ENCODE assay signal across 8 cellular contexts in genomic region chr20:43513298-43514061, GRCh38. TPM values are rescaled to one million over a fixed set of nuclear protein-coding genes. Genes with fewer than 3 reads are reported as not detected.
DNase-seq lines count a peak whose midpoint lies in the region; ATAC-seq and TF ChIP-seq lines count a peak whose summit lies in the region.

No MANE protein-coding gene starts in this region.

- H3K9ac ChIP-seq in PC-3 (ENCODE audit: low read length), result peak overlapping the region; percentile 64

- TF ChIP-seq CTCF in PC-3 (conservative IDR thresholded peaks at IDR 0.05; ENCODE audit: low read depth, low read length) (no peak), fibroblast of villous mesenchyme (IDR thresholded peaks at IDR 0.05; ENCODE audit: insufficient read depth, low read depth, low read length) (no peak)

- H3K27me3 ChIP-seq in PC-3 (ENCODE audit: low read length), result no peaks in the 10 kb centered on the region

- no peaks in the 10 kb centered on the region; the same call in 1 of the 2 replicates for H3K36me3 ChIP-seq in PC-3 (ENCODE audit: low read depth, low read length)

- peak; percentile 1; the same call in 1 of the 2 replicates for ATAC-seq in PC-3
- ATAC-seq in GM18861 (IDR thresholded peaks at IDR 0.05; ENCODE audit: unreplicated experiment), result no peak

- intact Hi-C loops in PC-3 (cut with micrococcal nuclease), result loop anchor here (1.0 to 2.0 kb wide), 2 partner anchors 57 to 64 kb away; partner anchors contain the start of gene SRSF6

- peak overlapping the region; percentile 74 for H3K4me3 ChIP-seq in PC-3 (ENCODE audit: low read length)
- H3K4me3 ChIP-seq in fibroblast of villous mesenchyme (ENCODE audit: low read depth, low read length), result peak overlapping the region; percentile 52
- H3K4me3 ChIP-seq in skin epidermis, result peak overlapping the region; percentile 45 to 65 (median 52)

- CTCF ChIA-PET in PC-3 (lab: Charles Lee), result interaction anchor here (0.5 to 1.4 kb wide), 2 partner anchors 64 to 73 kb away, joined by 6 to 12 read pairs; no protein-coding TSS in a partner anchor

- peaks cover 16% of the 10 kb centered on the region; the same call in 1 of the 2 replicates for H3K4me1 ChIP-seq in PC-3 (ENCODE audit: insufficient read depth, low read length)

- H3K79me2 ChIP-seq in PC-3 (ENCODE audit: low read length), result peaks cover 28% of the 10 kb centered on the region

- BruUV-seq in PC-3 (replicated peaks; lab: Mats Ljungman, UMichigan), result TSS peak; percentile 86

- H2AFZ ChIP-seq in PC-3 (ENCODE audit: low read length), result peak overlapping the region; percentile 83

- no peaks in the 10 kb centered on the region for H3K9me3 ChIP-seq in PC-3 (ENCODE audit: low read length)

- peak overlapping the region; percentile 88 for H3K4me2 ChIP-seq in PC-3 (ENCODE audit: low read length)

- no peaks in the 10 kb centered on the region for H4K20me1 ChIP-seq in PC-3 (ENCODE audit: low read length)

- POLR2A ChIA-PET in PC-3 (lab: Charles Lee; ENCODE audit: unreplicated experiment), result interaction anchor here (0.6 to 1.2 kb wide), 6 partner anchors 28 to 143 kb away, joined by 3 to 13 read pairs (median 4); partner anchors contain the start of gene IFT52

- no peak for DNase-seq in PC-3
- DNase-seq in fibroblast of villous mesenchyme (ENCODE audit: low read depth), result no peak
- no peak for DNase-seq in kidney tubule cell (ENCODE audit: low spot score)
- DNase-seq in HuH-7 (ENCODE audit: low spot score), result no peak
- no peak for DNase-seq in activated CD8-positive, alpha-beta memory T cell treated with anti-CD3 and anti-CD28 coated beads, Interleukin-2, amount 50 U/mL, for 48 hours

- H3F3A ChIP-seq in PC-3 (ENCODE audit: low read length, unreplicated experiment), result no peaks in the 10 kb centered on the region

- peak; percentile 46 for TF ChIP-seq POLR2A in GM19193 (IDR thresholded peaks at IDR 0.05; ENCODE audit: extremely low read depth, insufficient read depth, insufficient read length)

- no peaks in the 10 kb centered on the region for H3K9me2 ChIP-seq in PC-3 (replicated peaks; ENCODE audit: low read length)

- H3K27ac ChIP-seq in PC-3 (ENCODE audit: low read length) (no peak overlapping the region), skin epidermis (peak overlapping the region in 6 of 21 experiments; percentile 2 to 44 (median 18))

RNA-seq across cellular contexts. Expression of gene L3MBTL1, which starts 6.0 kb away (rescaled TPM):
- 9.9 and 20.7 TPM in 2 replicates for total RNA-seq in PC-3 (2014; rRNA removed)
- total RNA-seq in fibroblast of villous mesenchyme, result 7.4 and 7.8 TPM in 2 replicates

RNA-seq across cellular contexts. Expression of gene SGK2, which starts 45.3 kb away (rescaled TPM):
- total RNA-seq in PC-3 (2014; rRNA removed) (3.0 and 6.6 TPM in 2 replicates), fibroblast of villous mesenchyme (under 0.01 and 0.64 TPM in 2 replicates)

RNA-seq across cellular contexts. Expression of gene SRSF6, which starts 55.8 kb away (rescaled TPM):
- total RNA-seq in PC-3 (2014; rRNA removed), result 75.7 and 77.3 TPM in 2 replicates
- total RNA-seq in fibroblast of villous mesenchyme, result 54.8 and 63.5 TPM in 2 replicates
